ENCODE assay signal across 1 cellular context in the genomic region with DNA sequence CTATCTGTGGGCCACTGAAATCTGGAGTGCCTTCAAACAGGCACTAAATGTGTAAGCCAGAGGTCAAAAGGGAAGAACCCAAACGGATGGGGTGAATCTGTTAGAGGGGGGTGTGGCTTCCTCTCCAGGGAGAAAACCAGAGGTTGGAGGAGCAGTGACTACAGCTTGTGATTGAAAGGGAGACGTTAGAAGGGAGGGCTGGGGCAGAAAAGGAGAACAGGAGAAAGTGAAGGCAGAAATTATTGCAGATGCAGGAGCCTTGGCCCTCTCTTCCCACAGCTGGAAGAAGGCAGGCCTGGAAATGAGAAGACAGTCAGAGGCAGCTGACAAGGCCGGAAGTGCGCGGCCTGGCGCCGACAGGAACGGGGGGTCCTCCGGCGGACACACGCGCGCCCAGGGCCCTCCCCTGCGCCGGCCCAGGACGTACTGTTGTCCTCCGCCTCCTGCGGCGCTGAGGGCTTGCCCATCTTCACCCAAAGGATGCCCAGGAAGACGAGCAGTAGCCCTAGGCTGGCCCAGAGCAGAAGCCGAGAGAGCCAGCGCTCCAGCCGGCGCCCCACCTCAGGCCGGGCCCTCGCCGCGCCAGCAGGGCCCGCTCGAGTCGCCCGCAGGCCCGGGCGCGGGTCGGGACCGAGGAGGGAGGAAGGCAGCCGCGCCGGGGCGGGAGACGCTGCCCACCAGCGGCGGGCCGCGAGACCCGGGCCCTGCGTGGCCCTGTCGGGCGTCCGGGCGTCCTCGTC.
TF ChIP-seq lines count a peak whose summit lies in the region.

No MANE protein-coding gene starts in this region.

TF ChIP-seq in HepG2, 621 proteins besides CTCF, POLR2A, EP300 and RAD21 (continued from another document and continues in another):
- TF ChIP-seq, protein P1, sequence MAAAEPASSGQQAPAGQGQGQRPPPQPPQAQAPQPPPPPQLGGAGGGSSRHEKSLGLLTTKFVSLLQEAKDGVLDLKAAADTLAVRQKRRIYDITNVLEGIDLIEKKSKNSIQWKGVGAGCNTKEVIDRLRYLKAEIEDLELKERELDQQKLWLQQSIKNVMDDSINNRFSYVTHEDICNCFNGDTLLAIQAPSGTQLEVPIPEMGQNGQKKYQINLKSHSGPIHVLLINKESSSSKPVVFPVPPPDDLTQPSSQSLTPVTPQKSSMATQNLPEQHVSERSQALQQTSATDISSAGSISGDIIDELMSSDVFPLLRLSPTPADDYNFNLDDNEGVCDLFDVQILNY (CRISPR knock-in tag; conservative IDR thresholded peaks at IDR 0.05), result no peak
- TF ChIP-seq SMARCE1 (IDR thresholded peaks at IDR 0.05; ENCODE audit: borderline replicate concordance) (no peak), ZFP82 (CRISPR knock-in tag; IDR thresholded peaks at IDR 0.05; ENCODE audit: borderline replicate concordance) (no peak), MEIS2 (CRISPR knock-in tag; IDR thresholded peaks at IDR 0.05) (no peak; the same call in 1 of the 2 replicates), PAX8 (CRISPR knock-in tag; IDR thresholded peaks at IDR 0.05; ENCODE audit: borderline replicate concordance) (no peak), ATF1 (CRISPR knock-in tag; IDR thresholded peaks at IDR 0.05) (no peak; the same call in 1 of the 2 replicates), NR2C2 (CRISPR knock-in tag; IDR thresholded peaks at IDR 0.05; ENCODE audit: borderline replicate concordance) (no peak), SKI (IDR thresholded peaks at IDR 0.05; ENCODE audit: partially characterized antibody) (peak; percentile 5), ZSCAN22 (CRISPR knock-in tag; IDR thresholded peaks at IDR 0.05) (no peak), XRCC5 (optimal IDR thresholded peaks at IDR 0.05; ENCODE audit: low read length) (no peak), EEA1 (CRISPR knock-in tag; IDR thresholded peaks at IDR 0.05; ENCODE audit: borderline replicate concordance) (no peak; the same call in none of the 2 replicates), ZNF777 (CRISPR knock-in tag; IDR thresholded peaks at IDR 0.05) (peak; percentile 40; the same call in 1 of the 2 replicates), TBP (CRISPR knock-in tag; IDR thresholded peaks at IDR 0.05) (no peak), ZNF761 (CRISPR knock-in tag; conservative IDR thresholded peaks at IDR 0.05) (no peak), ZNF282 (IDR thresholded peaks at IDR 0.05; ENCODE audit: partially characterized antibody) (no peak), ZMYM2 (CRISPR knock-in tag; IDR thresholded peaks at IDR 0.05) (no peak), TEAD3 (CRISPR knock-in tag; optimal IDR thresholded peaks at IDR 0.05; ENCODE audit: borderline replicate concordance) (no peak), ZNF263 (CRISPR knock-in tag; IDR thresholded peaks at IDR 0.05) (peak; percentile 12; the same call in 1 of the 2 replicates), ZNF530 (CRISPR knock-in tag; IDR thresholded peaks at IDR 0.05; ENCODE audit: low read depth) (no peak), ATF7-NPFF (CRISPR knock-in tag; IDR thresholded peaks at IDR 0.05; ENCODE audit: low read depth) (no peak; the same call in 1 of the 2 replicates), ZNF510 (CRISPR knock-in tag; IDR thresholded peaks at IDR 0.05; ENCODE audit: low read depth) (peak; percentile 45; the same call in 1 of the 2 replicates), NFE2L1 (CRISPR knock-in tag; IDR thresholded peaks at IDR 0.05; ENCODE audit: borderline replicate concordance) (no peak), ZBTB42 (CRISPR knock-in tag; IDR thresholded peaks at IDR 0.05) (no peak), ZNF569 (CRISPR knock-in tag; IDR thresholded peaks at IDR 0.05; ENCODE audit: borderline replicate concordance) (no peak), JUND (CRISPR knock-in tag; IDR thresholded peaks at IDR 0.05) (no peak), ZZZ3 (CRISPR knock-in tag; IDR thresholded peaks at IDR 0.05; ENCODE audit: borderline replicate concordance) (peak; percentile 77; the same call in 1 of the 2 replicates), NR2F1 (CRISPR knock-in tag; IDR thresholded peaks at IDR 0.05) (no peak), ZFX (CRISPR knock-in tag; IDR thresholded peaks at IDR 0.05; ENCODE audit: low read depth) (peak; percentile 69; the same call in 1 of the 2 replicates), ZBTB7A (CRISPR knock-in tag; IDR thresholded peaks at IDR 0.05) (peak; percentile 55), ZNF274 (CRISPR knock-in tag; IDR thresholded peaks at IDR 0.05) (0 out of 2 replicates have a peak, but pooled peaks have one; percentile 45), TSC22D2 (CRISPR knock-in tag; IDR thresholded peaks at IDR 0.05; ENCODE audit: borderline replicate concordance) (peak; percentile 59; the same call in 1 of the 2 replicates), ZNF614 (CRISPR knock-in tag; IDR thresholded peaks at IDR 0.05; ENCODE audit: borderline replicate concordance) (no peak), ZNF891 (CRISPR knock-in tag; IDR thresholded peaks at IDR 0.05) (no peak), ZNF607 (CRISPR knock-in tag; IDR thresholded peaks at IDR 0.05; ENCODE audit: borderline replicate concordance) (no peak), SALL2 (CRISPR knock-in tag; IDR thresholded peaks at IDR 0.05) (no peak), SP5 (CRISPR knock-in tag; IDR thresholded peaks at IDR 0.05; ENCODE audit: borderline replicate concordance, low read depth) (no peak), ZNF782 (CRISPR knock-in tag; IDR thresholded peaks at IDR 0.05; ENCODE audit: borderline replicate concordance) (no peak), MTF2 (CRISPR knock-in tag; IDR thresholded peaks at IDR 0.05; ENCODE audit: borderline replicate concordance) (no peak), BORCS8-MEF2B (CRISPR knock-in tag; IDR thresholded peaks at IDR 0.05) (0 out of 2 replicates have a peak, but pooled peaks have one; percentile 34), ETV5 (CRISPR knock-in tag; IDR thresholded peaks at IDR 0.05; ENCODE audit: borderline replicate concordance) (peak; percentile 85), U2AF1 (optimal IDR thresholded peaks at IDR 0.05; ENCODE audit: low read depth, low read length) (peak; percentile 17), ZNF343 (CRISPR knock-in tag; IDR thresholded peaks at IDR 0.05) (no peak), AHR (CRISPR knock-in tag; IDR thresholded peaks at IDR 0.05) (0 out of 2 replicates have a peak, but pooled peaks have one; percentile 24), SSRP1 (CRISPR knock-in tag; IDR thresholded peaks at IDR 0.05) (peak; percentile 66; the same call in 1 of the 2 replicates), KAT2B (IDR thresholded peaks at IDR 0.05; ENCODE audit: borderline replicate concordance, low read depth, low read length) (no peak), SIN3B (IDR thresholded peaks at IDR 0.05; ENCODE audit: low read length) (no peak)
- TF ChIP-seq, protein P2, sequence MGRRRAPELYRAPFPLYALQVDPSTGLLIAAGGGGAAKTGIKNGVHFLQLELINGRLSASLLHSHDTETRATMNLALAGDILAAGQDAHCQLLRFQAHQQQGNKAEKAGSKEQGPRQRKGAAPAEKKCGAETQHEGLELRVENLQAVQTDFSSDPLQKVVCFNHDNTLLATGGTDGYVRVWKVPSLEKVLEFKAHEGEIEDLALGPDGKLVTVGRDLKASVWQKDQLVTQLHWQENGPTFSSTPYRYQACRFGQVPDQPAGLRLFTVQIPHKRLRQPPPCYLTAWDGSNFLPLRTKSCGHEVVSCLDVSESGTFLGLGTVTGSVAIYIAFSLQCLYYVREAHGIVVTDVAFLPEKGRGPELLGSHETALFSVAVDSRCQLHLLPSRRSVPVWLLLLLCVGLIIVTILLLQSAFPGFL (CRISPR knock-in tag; IDR thresholded peaks at IDR 0.05), result no peak
- TF ChIP-seq, protein P3, sequence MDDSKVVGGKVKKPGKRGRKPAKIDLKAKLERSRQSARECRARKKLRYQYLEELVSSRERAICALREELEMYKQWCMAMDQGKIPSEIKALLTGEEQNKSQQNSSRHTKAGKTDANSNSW (CRISPR knock-in tag; IDR thresholded peaks at IDR 0.05; ENCODE audit: borderline replicate concordance), result no peak; the same call in 1 of the 2 replicates
- TF ChIP-seq, protein P4, sequence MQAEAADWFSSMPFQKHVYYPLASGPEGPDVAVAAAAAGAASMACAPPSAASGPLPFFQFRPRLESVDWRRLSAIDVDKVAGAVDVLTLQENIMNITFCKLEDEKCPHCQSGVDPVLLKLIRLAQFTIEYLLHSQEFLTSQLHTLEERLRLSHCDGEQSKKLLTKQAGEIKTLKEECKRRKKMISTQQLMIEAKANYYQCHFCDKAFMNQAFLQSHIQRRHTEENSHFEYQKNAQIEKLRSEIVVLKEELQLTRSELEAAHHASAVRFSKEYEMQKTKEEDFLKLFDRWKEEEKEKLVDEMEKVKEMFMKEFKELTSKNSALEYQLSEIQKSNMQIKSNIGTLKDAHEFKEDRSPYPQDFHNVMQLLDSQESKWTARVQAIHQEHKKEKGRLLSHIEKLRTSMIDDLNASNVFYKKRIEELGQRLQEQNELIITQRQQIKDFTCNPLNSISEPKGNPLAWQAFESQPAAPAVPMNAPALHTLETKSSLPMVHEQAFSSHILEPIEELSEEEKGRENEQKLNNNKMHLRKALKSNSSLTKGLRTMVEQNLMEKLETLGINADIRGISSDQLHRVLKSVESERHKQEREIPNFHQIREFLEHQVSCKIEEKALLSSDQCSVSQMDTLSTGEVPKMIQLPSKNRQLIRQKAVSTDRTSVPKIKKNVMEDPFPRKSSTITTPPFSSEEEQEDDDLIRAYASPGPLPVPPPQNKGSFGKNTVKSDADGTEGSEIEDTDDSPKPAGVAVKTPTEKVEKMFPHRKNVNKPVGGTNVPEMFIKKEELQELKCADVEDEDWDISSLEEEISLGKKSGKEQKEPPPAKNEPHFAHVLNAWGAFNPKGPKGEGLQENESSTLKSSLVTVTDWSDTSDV (CRISPR knock-in tag; IDR thresholded peaks at IDR 0.05), result no peak
- TF ChIP-seq, protein P5, sequence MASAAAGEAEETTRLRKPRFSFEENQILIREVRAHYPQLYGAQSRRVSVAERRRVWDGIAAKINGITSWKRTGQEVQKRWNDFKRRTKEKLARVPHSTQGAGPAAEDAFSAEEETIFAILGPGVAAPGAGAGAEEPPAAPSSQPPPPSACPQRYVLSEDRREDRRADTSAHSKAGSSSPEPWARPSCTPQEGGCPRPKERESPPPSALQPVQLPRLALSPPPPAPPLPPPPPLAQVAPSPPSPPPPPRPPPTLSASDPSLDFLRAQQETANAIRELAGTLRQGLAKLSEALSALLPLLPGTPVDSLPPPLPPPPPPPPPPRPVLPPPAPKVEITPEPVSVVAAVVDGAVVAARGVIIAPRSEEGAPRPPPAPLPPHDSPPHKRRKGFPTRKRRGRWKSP (CRISPR knock-in tag; IDR thresholded peaks at IDR 0.05), result no peak
- TF ChIP-seq, protein P6, sequence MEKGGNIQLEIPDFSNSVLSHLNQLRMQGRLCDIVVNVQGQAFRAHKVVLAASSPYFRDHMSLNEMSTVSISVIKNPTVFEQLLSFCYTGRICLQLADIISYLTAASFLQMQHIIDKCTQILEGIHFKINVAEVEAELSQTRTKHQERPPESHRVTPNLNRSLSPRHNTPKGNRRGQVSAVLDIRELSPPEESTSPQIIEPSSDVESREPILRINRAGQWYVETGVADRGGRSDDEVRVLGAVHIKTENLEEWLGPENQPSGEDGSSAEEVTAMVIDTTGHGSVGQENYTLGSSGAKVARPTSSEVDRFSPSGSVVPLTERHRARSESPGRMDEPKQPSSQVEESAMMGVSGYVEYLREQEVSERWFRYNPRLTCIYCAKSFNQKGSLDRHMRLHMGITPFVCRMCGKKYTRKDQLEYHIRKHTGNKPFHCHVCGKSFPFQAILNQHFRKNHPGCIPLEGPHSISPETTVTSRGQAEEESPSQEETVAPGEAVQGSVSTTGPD (CRISPR knock-in tag; IDR thresholded peaks at IDR 0.05), result no peak
- TF ChIP-seq, protein P7, sequence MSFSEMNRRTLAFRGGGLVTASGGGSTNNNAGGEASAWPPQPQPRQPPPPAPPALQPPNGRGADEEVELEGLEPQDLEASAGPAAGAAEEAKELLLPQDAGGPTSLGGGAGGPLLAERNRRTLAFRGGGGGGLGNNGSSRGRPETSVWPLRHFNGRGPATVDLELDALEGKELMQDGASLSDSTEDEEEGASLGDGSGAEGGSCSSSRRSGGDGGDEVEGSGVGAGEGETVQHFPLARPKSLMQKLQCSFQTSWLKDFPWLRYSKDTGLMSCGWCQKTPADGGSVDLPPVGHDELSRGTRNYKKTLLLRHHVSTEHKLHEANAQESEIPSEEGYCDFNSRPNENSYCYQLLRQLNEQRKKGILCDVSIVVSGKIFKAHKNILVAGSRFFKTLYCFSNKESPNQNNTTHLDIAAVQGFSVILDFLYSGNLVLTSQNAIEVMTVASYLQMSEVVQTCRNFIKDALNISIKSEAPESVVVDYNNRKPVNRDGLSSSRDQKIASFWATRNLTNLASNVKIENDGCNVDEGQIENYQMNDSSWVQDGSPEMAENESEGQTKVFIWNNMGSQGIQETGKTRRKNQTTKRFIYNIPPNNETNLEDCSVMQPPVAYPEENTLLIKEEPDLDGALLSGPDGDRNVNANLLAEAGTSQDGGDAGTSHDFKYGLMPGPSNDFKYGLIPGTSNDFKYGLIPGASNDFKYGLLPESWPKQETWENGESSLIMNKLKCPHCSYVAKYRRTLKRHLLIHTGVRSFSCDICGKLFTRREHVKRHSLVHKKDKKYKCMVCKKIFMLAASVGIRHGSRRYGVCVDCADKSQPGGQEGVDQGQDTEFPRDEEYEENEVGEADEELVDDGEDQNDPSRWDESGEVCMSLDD (CRISPR knock-in tag; IDR thresholded peaks at IDR 0.05; ENCODE audit: borderline replicate concordance), result 0 out of 2 replicates have a peak, but pooled peaks have one; percentile 16
- TF ChIP-seq, protein P8, sequence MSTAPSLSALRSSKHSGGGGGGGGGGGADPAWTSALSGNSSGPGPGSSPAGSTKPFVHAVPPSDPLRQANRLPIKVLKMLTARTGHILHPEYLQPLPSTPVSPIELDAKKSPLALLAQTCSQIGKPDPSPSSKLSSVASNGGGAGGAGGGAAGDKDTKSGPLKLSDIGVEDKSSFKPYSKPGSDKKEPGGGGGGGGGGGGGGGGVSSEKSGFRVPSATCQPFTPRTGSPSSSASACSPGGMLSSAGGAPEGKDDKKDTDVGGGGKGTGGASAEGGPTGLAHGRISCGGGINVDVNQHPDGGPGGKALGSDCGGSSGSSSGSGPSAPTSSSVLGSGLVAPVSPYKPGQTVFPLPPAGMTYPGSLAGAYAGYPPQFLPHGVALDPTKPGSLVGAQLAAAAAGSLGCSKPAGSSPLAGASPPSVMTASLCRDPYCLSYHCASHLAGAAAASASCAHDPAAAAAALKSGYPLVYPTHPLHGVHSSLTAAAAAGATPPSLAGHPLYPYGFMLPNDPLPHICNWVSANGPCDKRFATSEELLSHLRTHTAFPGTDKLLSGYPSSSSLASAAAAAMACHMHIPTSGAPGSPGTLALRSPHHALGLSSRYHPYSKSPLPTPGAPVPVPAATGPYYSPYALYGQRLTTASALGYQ (CRISPR knock-in tag; IDR thresholded peaks at IDR 0.05), result no peak
- TF ChIP-seq, protein P9, sequence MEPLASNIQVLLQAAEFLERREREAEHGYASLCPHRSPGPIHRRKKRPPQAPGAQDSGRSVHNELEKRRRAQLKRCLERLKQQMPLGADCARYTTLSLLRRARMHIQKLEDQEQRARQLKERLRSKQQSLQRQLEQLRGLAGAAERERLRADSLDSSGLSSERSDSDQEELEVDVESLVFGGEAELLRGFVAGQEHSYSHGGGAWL (CRISPR knock-in tag; IDR thresholded peaks at IDR 0.05), result no peak; the same call in 1 of the 2 replicates
- TF ChIP-seq, protein P10, sequence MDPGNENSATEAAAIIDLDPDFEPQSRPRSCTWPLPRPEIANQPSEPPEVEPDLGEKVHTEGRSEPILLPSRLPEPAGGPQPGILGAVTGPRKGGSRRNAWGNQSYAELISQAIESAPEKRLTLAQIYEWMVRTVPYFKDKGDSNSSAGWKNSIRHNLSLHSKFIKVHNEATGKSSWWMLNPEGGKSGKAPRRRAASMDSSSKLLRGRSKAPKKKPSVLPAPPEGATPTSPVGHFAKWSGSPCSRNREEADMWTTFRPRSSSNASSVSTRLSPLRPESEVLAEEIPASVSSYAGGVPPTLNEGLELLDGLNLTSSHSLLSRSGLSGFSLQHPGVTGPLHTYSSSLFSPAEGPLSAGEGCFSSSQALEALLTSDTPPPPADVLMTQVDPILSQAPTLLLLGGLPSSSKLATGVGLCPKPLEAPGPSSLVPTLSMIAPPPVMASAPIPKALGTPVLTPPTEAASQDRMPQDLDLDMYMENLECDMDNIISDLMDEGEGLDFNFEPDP (CRISPR knock-in tag; conservative IDR thresholded peaks at IDR 0.05), result no peak
